Comparison of ENCODE assay signal across 8 cellular contexts in genomic region chr2:42171396-42171971, GRCh38. TPM values are rescaled to one million over a fixed set of nuclear protein-coding genes. Genes with fewer than 3 reads are reported as not detected.
A peak's percentile ranks its signal among the peaks of the same experiment; 100 is the strongest.
DNase-seq lines count a peak whose midpoint lies in the region; ATAC-seq and TF ChIP-seq lines count a peak whose summit lies in the region.

No MANE protein-coding gene starts in this region.

- peaks cover 3% of the 10 kb centered on the region for H3K36me3 Mint-ChIP-seq in progenitor cell of endocrine pancreas (ENCODE audit: insufficient read depth)
- peaks cover 9% of the 10 kb centered on the region for H3K36me3 Mint-ChIP-seq in activated T-helper 17 cell treated with anti-CD3 and anti-CD28 coated beads, Interleukin-2, amount 50 U/mL, for 72 hours (ENCODE audit: low read depth)

- H3K27ac ChIP-seq in PC-9 (no peak overlapping the region), left lung (peak overlapping the region; percentile 15 to 53)

- H3K9me3 Mint-ChIP-seq in progenitor cell of endocrine pancreas (ENCODE audit: low read depth) = no peaks in the 10 kb centered on the region
- no peaks in the 10 kb centered on the region for H3K9me3 Mint-ChIP-seq in activated T-helper 17 cell treated with anti-CD3 and anti-CD28 coated beads, Interleukin-2, amount 50 U/mL, for 72 hours

- H3K27me3 Mint-ChIP-seq in progenitor cell of endocrine pancreas = no peaks in the 10 kb centered on the region
- H3K27me3 Mint-ChIP-seq in activated T-helper 17 cell treated with anti-CD3 and anti-CD28 coated beads, Interleukin-2, amount 50 U/mL, for 72 hours = no peaks in the 10 kb centered on the region

- BruUV-seq in PC-9 (replicated peaks; lab: Mats Ljungman, UMichigan) = no TSS peak

- no peaks in the 10 kb centered on the region for H3K27me3 ChIP-seq in BJ (ENCODE audit: control insufficient read depth, insufficient read depth, low read length)
- H3K27me3 ChIP-seq in PC-9 (ENCODE audit: insufficient read depth, low read depth) = no peaks in the 10 kb centered on the region
- no peaks in the 10 kb centered on the region for H3K27me3 ChIP-seq in left lung

- TF ChIP-seq CTCF in BJ (IDR thresholded peaks at IDR 0.05; ENCODE audit: insufficient read depth, low read depth, low read length) = no peak
- TF ChIP-seq CTCF in GM20000 (IDR thresholded peaks at IDR 0.05; ENCODE audit: extremely low read depth, missing control alignments) = no peak
- no peak for TF ChIP-seq CTCF in PC-9 (conservative IDR thresholded peaks at IDR 0.05)
- TF ChIP-seq CTCF in left lung (IDR thresholded peaks at IDR 0.05) = no peak
- TF ChIP-seq CTCF in progenitor cell of endocrine pancreas (IDR thresholded peaks at IDR 0.05; ENCODE audit: unreplicated experiment) = no peak

- POLR2A ChIA-PET in BJ (lab: Charles Lee) (interaction anchor here (0.6 to 0.7 kb wide), 2 partner anchors 29 to 44 kb away, joined by 5 to 15 read pairs; no protein-coding TSS in a partner anchor), PC-9 (lab: Charles Lee; ENCODE audit: unreplicated experiment) (no interaction called here)

- no peak overlapping the region for H3K27ac Mint-ChIP-seq in progenitor cell of endocrine pancreas
- no peak overlapping the region for H3K27ac Mint-ChIP-seq in activated T-helper 17 cell treated with anti-CD3 and anti-CD28 coated beads, Interleukin-2, amount 50 U/mL, for 72 hours

- H3K4me1 ChIP-seq in PC-9 (replicated peaks; ENCODE audit: insufficient read depth) = peaks cover 37% of the 10 kb centered on the region
- H3K4me1 ChIP-seq in left lung = peaks cover 22 to 43% of the 10 kb centered on the region in 2 donors

- no peaks in the 10 kb centered on the region for H3K9me2 ChIP-seq in PC-9 (ENCODE audit: insufficient read depth)

- H3K79me2 ChIP-seq in PC-9 (ENCODE audit: low read depth) = peaks cover 66% of the 10 kb centered on the region

- DNase-seq in BJ (ENCODE audit: low read depth) (no peak), GM20000 (ENCODE audit: low spot score) (peak; percentile 59), PC-9 (no peak), left lung (no peak), mesenteric fat pad (ENCODE audit: low spot score) (no peak), progenitor cell of endocrine pancreas (ENCODE audit: low spot score, unreplicated experiment) (no peak)

- H3K9me3 ChIP-seq in PC-9 (ENCODE audit: insufficient read depth, low read depth) (no peaks in the 10 kb centered on the region), left lung (no peaks in the 10 kb centered on the region)

- no peak overlapping the region for H2AFZ ChIP-seq in PC-9

- H3K4me3 ChIP-seq in BJ (ENCODE audit: low read depth, low read length) (peak overlapping the region; percentile 66), PC-9 (peak overlapping the region; percentile 70), left lung (peak overlapping the region; percentile 71 to 83)

- peaks cover 6% of the 10 kb centered on the region; the same call in 1 of the 2 replicates for H3F3A ChIP-seq in PC-9 (ENCODE audit: insufficient read depth, low read depth)

- ATAC-seq in left lung = no peak
- ATAC-seq in activated T-helper 17 cell treated with anti-CD3 and anti-CD28 coated beads, Interleukin-2, amount 50 U/mL, for 72 hours (replicated peaks) = no peak
- ATAC-seq in GM21737 (IDR thresholded peaks at IDR 0.05; ENCODE audit: unreplicated experiment) = no peak

- peak overlapping the region; percentile 98 for H3K4me2 ChIP-seq in PC-9

- H3K4me1 Mint-ChIP-seq in progenitor cell of endocrine pancreas (ENCODE audit: low read depth) = peaks cover 1% of the 10 kb centered on the region
- peaks cover 20% of the 10 kb centered on the region for H3K4me1 Mint-ChIP-seq in activated T-helper 17 cell treated with anti-CD3 and anti-CD28 coated beads, Interleukin-2, amount 50 U/mL, for 72 hours

- peaks cover 13% of the 10 kb centered on the region; the same call in 1 of the 2 replicates for H4K20me1 ChIP-seq in PC-9 (ENCODE audit: insufficient read depth)

- intact Hi-C loops in PC-9 (cut with micrococcal nuclease; ENCODE audit: unreplicated experiment) = no loop called here
- intact Hi-C loops in left lung (cut with DNase I) = no loop called here

- CTCF ChIA-PET in BJ (lab: Yijun Ruan, JAX) = interaction anchor here (0.7 to 1.2 kb wide), 6 partner anchors 11 to 680 kb away, joined by 3 to 5 read pairs (median 3); no protein-coding TSS in a partner anchor
- CTCF ChIA-PET in PC-9 (lab: Charles Lee) = interaction anchor here (0.6 kb wide), 1 partner anchor 275 kb away, joined by 6 read pairs; no protein-coding TSS in a partner anchor

- no peak overlapping the region for H3K4me3 Mint-ChIP-seq in progenitor cell of endocrine pancreas (ENCODE audit: low read depth)
- H3K4me3 Mint-ChIP-seq in activated T-helper 17 cell treated with anti-CD3 and anti-CD28 coated beads, Interleukin-2, amount 50 U/mL, for 72 hours = no peak overlapping the region

- H3K36me3 ChIP-seq in BJ (ENCODE audit: control insufficient read depth, insufficient read depth, low read length) = no peaks in the 10 kb centered on the region
- H3K36me3 ChIP-seq in PC-9 (ENCODE audit: low read depth) = 0 out of 2 replicates have a peak, but pooled peaks cover 4% of the 10 kb centered on the region
- no peaks in the 10 kb centered on the region for H3K36me3 ChIP-seq in left lung

RNA-seq across cellular contexts. Expression of gene EML4, which starts 2.3 kb away (rescaled TPM):
- polyA plus RNA-seq in BJ (2011; rRNA removed) = 19.1 and 30.7 TPM in 2 replicates
- polyA minus RNA-seq in BJ (2011; rRNA and poly(A)+ RNA removed) = 23.2 and 23.8 TPM in 2 replicates
- total RNA-seq in PC-9 (2021) (52.0 and 64.1 TPM in 2 replicates), left lung (10 to 100 TPM; 77.5 to 79.3 TPM), mesenteric fat pad (46.2 TPM), progenitor cell of endocrine pancreas (75.7 and 79.1 TPM in 2 replicates)
- 10 to 100 TPM; 69.9 to 93.7 TPM for total RNA-seq in activated T-helper 17 cell treated with anti-CD3 and anti-CD28 coated beads, Interleukin-2, amount 50 U/mL, for 72 hours
